In genomic region chr1:8118031-8118451, GRCh38 we compare ENCODE assay signal across 13 cellular contexts.
DNase-seq lines count a peak whose midpoint lies in the region; ATAC-seq and TF ChIP-seq lines count a peak whose summit lies in the region.
"Had no signal": no experiment of that assay in that cellular context is flagged by ENCODE, and none has a peak within 500 bp of the region (broad histone marks: within the 10 kb centered on the region; RNA-seq: fewer than 3 reads in every experiment).

No MANE protein-coding gene starts in this region.

- peaks cover 34% of the 10 kb centered on the region for H3K4me1 Mint-ChIP-seq in brain

- H3K56ac ChIP-seq in mesendoderm (ENCODE audit: low read length), result peak overlapping the region; percentile 44

- peaks cover 0 to 10% (median 4%) of the 10 kb centered on the region in 5 experiments for H3K9me3 Mint-ChIP-seq in brain
- H3K9me3 Mint-ChIP-seq: activated CD4-positive, alpha-beta memory T cell treated with anti-CD3 and anti-CD28 coated beads, Interleukin-2, amount 10 ng/mL, durations not matched to agents 7 days and 5 days had no signal

- ATAC-seq in HG02981 (IDR thresholded peaks at IDR 0.05; ENCODE audit: unreplicated experiment), result no peak
- no peak for ATAC-seq in GM21515 (IDR thresholded peaks at IDR 0.05; ENCODE audit: unreplicated experiment)
- ATAC-seq in GM21576 (IDR thresholded peaks at IDR 0.05; ENCODE audit: unreplicated experiment), result no peak

- H3K27ac ChIP-seq in HEK293 (ENCODE audit: extremely low read depth, low read depth, low read length) (no peak overlapping the region), mesendoderm (ENCODE audit: low read depth, low read length) (no peak overlapping the region), thyroid gland (peak overlapping the region; percentile 93 to 98 (median 94))

- intact Hi-C loops in thyroid gland (cut with DNase I), result loop anchor here (10.0 kb wide), 1 partner anchor 83 kb away; no protein-coding TSS in a partner anchor

- H3K27me3 ChIP-seq in mesendoderm (ENCODE audit: insufficient read depth, low read length, poor library complexity), result no peaks in the 10 kb centered on the region
- H3K27me3 ChIP-seq in thyroid gland, result no peaks in the 10 kb centered on the region

- no peak for TF ChIP-seq CTCF in HEK293 (tag by site-specific recombination; IDR thresholded peaks at IDR 0.05)
- no peak for TF ChIP-seq CTCF in brain (conservative IDR thresholded peaks at IDR 0.05)
- TF ChIP-seq CTCF in thyroid gland (IDR thresholded peaks at IDR 0.05), result no peak

- DNase-seq in mesendoderm (peak; percentile 84), thyroid gland (no peak), anterior cingulate cortex (lab: John Stamatoyannopoulos, UW) (no peak)
- DNase-seq: activated CD4-positive, alpha-beta memory T cell treated with anti-CD3 and anti-CD28 coated beads, Interleukin-2, amount 10 ng/mL, durations not matched to agents 7 days and 5 days; activated naive CD4-positive, alpha-beta T cell treated with Interleukin-2 at 50 U/mL for 16 hours; COR-L47; Karpas-422; spleen had no signal

- peak overlapping the region in 3 of 5 experiments; percentile 10 to 38 (median 19) for H3K27ac Mint-ChIP-seq in brain
- H3K27ac Mint-ChIP-seq: activated CD4-positive, alpha-beta memory T cell treated with anti-CD3 and anti-CD28 coated beads, Interleukin-2, amount 10 ng/mL, durations not matched to agents 7 days and 5 days had no signal

- no peak overlapping the region for H2BK120ac ChIP-seq in mesendoderm (ENCODE audit: low read depth, low read length)

- no peaks in the 10 kb centered on the region for H3K79me1 ChIP-seq in mesendoderm (ENCODE audit: low read length)

- no peak overlapping the region for H2AK5ac ChIP-seq in mesendoderm (ENCODE audit: low read length)

- H3K4me1 ChIP-seq in HEK293 (ENCODE audit: control insufficient read depth, insufficient read depth, low read length) (peaks cover 6% of the 10 kb centered on the region), mesendoderm (ENCODE audit: control insufficient read depth, low read depth, low read length) (peaks cover 6% of the 10 kb centered on the region), thyroid gland (peaks cover 52 to 69% of the 10 kb centered on the region in 2 donors)

- no peak overlapping the region for H3K23ac ChIP-seq in mesendoderm (ENCODE audit: low read length)

- H3K27me3 Mint-ChIP-seq in brain, result no peaks in the 10 kb centered on the region

- H3K4me3 ChIP-seq in HEK293 (ENCODE audit: low read depth, low read length) (no peak overlapping the region), mesendoderm (ENCODE audit: low read length) (no peak overlapping the region), thyroid gland (replicated peaks in 1 of 3) (no peak overlapping the region)
- H3K4me3 ChIP-seq: spleen had no signal

- H3K4me3 Mint-ChIP-seq in brain, result no peak overlapping the region
- H3K4me3 Mint-ChIP-seq: activated CD4-positive, alpha-beta memory T cell treated with anti-CD3 and anti-CD28 coated beads, Interleukin-2, amount 10 ng/mL, durations not matched to agents 7 days and 5 days had no signal

- H3K9ac ChIP-seq in mesendoderm (ENCODE audit: low read length), result no peak overlapping the region

- no peak overlapping the region for H4K8ac ChIP-seq in mesendoderm (ENCODE audit: low read depth, low read length)

- CTCF ChIA-PET in HEK293 (lab: Yijun Ruan, JAX), result interaction anchor here (0.8 kb wide), 1 partner anchor 103 kb away, joined by 5 read pairs; no protein-coding TSS in a partner anchor

- H3K9me3 ChIP-seq in HEK293 (ENCODE audit: control insufficient read depth, insufficient read depth, low read depth, low read length) (no peaks in the 10 kb centered on the region), thyroid gland (no peaks in the 10 kb centered on the region)
- H3K9me3 ChIP-seq: spleen had no signal

- no peak overlapping the region for H3K4ac ChIP-seq in mesendoderm (ENCODE audit: low read depth, low read length)

- H3K79me2 ChIP-seq in mesendoderm (ENCODE audit: control insufficient read depth, insufficient read depth, low read length), result no peaks in the 10 kb centered on the region

- H3K18ac ChIP-seq in mesendoderm (ENCODE audit: low read length), result no peak overlapping the region

- no CpG with 5 or more reads among the region's 7 CpGs for WGBS in mesendoderm (ENCODE audit: extremely low coverage, insufficient coverage, low lambda C conversion rate)
- WGBS in thyroid gland, 2 donors, result 94 to 96% methylated on average over 7 of the region's 7 CpGs

- no peak overlapping the region for H4K5ac ChIP-seq in mesendoderm (ENCODE audit: low read length)

- H3K36me3 ChIP-seq in HEK293 (ENCODE audit: control insufficient read depth in 2 of 2, insufficient read depth in 1 of 2, low read length in 2 of 2) (no peaks in the 10 kb centered on the region), mesendoderm (ENCODE audit: control insufficient read depth, insufficient read depth, low read length) (no peaks in the 10 kb centered on the region), thyroid gland (no peaks in the 10 kb centered on the region)
- H3K36me3 ChIP-seq: spleen had no signal

- POLR2A ChIA-PET in HEK293 (lab: Yijun Ruan, JAX), result no interaction called here

- no peak overlapping the region for H2BK5ac ChIP-seq in mesendoderm (ENCODE audit: low read length)

- no peaks in the 10 kb centered on the region for H3K36me3 Mint-ChIP-seq in brain

- no peak overlapping the region for H2BK15ac ChIP-seq in mesendoderm (replicated peaks; ENCODE audit: low read depth)

- no peak for TF ChIP-seq POLR2A in thyroid gland (IDR thresholded peaks at IDR 0.05)

- no peak overlapping the region for H3K4me2 ChIP-seq in mesendoderm (ENCODE audit: low read length)

TF ChIP-seq in HEK293, 187 proteins besides CTCF, POLR2A, EP300 and RAD21:
- peak; percentile 20; the same call in 1 of the 2 replicates for TF ChIP-seq ZIC2 (tag by site-specific recombination; IDR thresholded peaks at IDR 0.05)
- no peak for TF ChIP-seq ZNF266 (tag by site-specific recombination; IDR thresholded peaks at IDR 0.05; ENCODE audit: low read depth)
TF ChIP-seq in HEK293: peak in this region for 1.

Comparison
In these comparisons a context has a peak if more than half of its experiments do, and no peak if none do; other contexts are left out.
1. H3K27ac ChIP-seq: peak in thyroid gland (3 of 3); none in HEK293 (single experiment) and mesendoderm (single experiment).